ENCODE assay signal across 16 cellular contexts in genomic region chr14:104564744-104565679, GRCh38. TPM values are rescaled to one million over a fixed set of nuclear protein-coding genes. Genes with fewer than 3 reads are reported as not detected.
DNase-seq lines count a peak whose midpoint lies in the region; ATAC-seq, FAIRE-seq and TF ChIP-seq lines count a peak whose summit lies in the region.
"Had no signal": no experiment of that assay in that cellular context is flagged by ENCODE, and none has a peak within 500 bp of the region (broad histone marks: within the 10 kb centered on the region; RNA-seq: fewer than 3 reads in every experiment).

No MANE protein-coding gene starts in this region.

- no peak overlapping the region for H2BK5ac ChIP-seq in H1 (ENCODE audit: low read depth, low read length)

- no peak overlapping the region for H3K9ac ChIP-seq in H1 (replicated peaks in 1 of 4; ENCODE audit: extremely low read depth in 1 of 4, low read depth in 3 of 4, low read length in 3 of 4)

- H3K79me2 ChIP-seq in H1 (ENCODE audit: control insufficient read depth in 1 of 2, insufficient read depth in 2 of 2, low read length in 2 of 2): no peaks in the 10 kb centered on the region

- no peaks in the 10 kb centered on the region for H3K27me3 ChIP-seq in right cardiac atrium (ENCODE audit: control insufficient read depth, insufficient read depth)
- H3K27me3 ChIP-seq in H1 (replicated peaks in 1 of 4; ENCODE audit: control insufficient read depth in 3 of 4, extremely low read depth in 1 of 4, insufficient read depth in 3 of 4, low read length in 3 of 4): no peaks in the 10 kb centered on the region; a peak in 2 of 7 replicates
- H3K27me3 ChIP-seq: BE2C had no signal

- H3K27ac ChIP-seq in right cardiac atrium (ENCODE audit: low read length) (no peak overlapping the region), HEK293 (ENCODE audit: extremely low read depth, low read depth, low read length) (no peak overlapping the region), H1 (ENCODE audit: low read depth, low read length) (no peak overlapping the region)

- H2AFZ ChIP-seq in H1 (ENCODE audit: low read length): no peak overlapping the region

- 76% methylated on average over 30 of the region's 30 CpGs for WGBS in right cardiac atrium
- WGBS in H1 (ENCODE audit: extremely low coverage in 1 of 2, insufficient coverage in 1 of 2, insufficient read length in 1 of 2, insufficient replicate concordance in 2 of 2, low coverage in 1 of 2, low lambda C conversion rate in 2 of 2, missing lambda C conversion rate in 1 of 2), 2 experiments: 91% methylated on average over 26 of the region's 30 CpGs; no CpG with 5 or more reads in 1 of the 2 experiments

- TF ChIP-seq RAD21 in H1 (IDR thresholded peaks at IDR 0.05 in 1 of 2, conservative IDR thresholded peaks at IDR 0.05 in 1 of 2; ENCODE audit: low read depth in 2 of 2, low read length in 2 of 2): no peak

- H3K9me3 ChIP-seq in right cardiac atrium (ENCODE audit: control insufficient read depth, low read length): no peaks in the 10 kb centered on the region
- H3K9me3 ChIP-seq in HEK293 (ENCODE audit: control insufficient read depth, insufficient read depth, low read depth, low read length): no peaks in the 10 kb centered on the region
- H3K9me3 ChIP-seq in H1 (ENCODE audit: insufficient read depth in 2 of 2, low read depth in 1 of 2, low read length in 1 of 2): no peaks in the 10 kb centered on the region
- H3K9me3 ChIP-seq: BE2C had no signal

- H2BK15ac ChIP-seq in H1 (ENCODE audit: low read length): no peak overlapping the region; the same call in 1 of the 2 replicates

- H3K4me3 ChIP-seq in right cardiac atrium (ENCODE audit: low read length) (no peak overlapping the region), HEK293 (ENCODE audit: low read depth, low read length) (no peak overlapping the region), H1 (ENCODE audit: extremely low read depth in 1 of 4, insufficient read depth in 2 of 4, low read depth in 3 of 4, low read length in 4 of 4) (no peak overlapping the region)
- H3K4me3 ChIP-seq: GM23338 had no signal

- H3K36me3 ChIP-seq in HEK293 (ENCODE audit: control insufficient read depth in 2 of 2, insufficient read depth in 1 of 2, low read length in 2 of 2): no peaks in the 10 kb centered on the region
- no peaks in the 10 kb centered on the region for H3K36me3 ChIP-seq in H1 (ENCODE audit: control insufficient read depth in 2 of 4, insufficient read depth in 4 of 4, low read length in 3 of 4)
- H3K36me3 ChIP-seq: BE2C had no signal

- no peak overlapping the region for H2AK5ac ChIP-seq in H1 (ENCODE audit: low read depth, low read length)

- H4K5ac ChIP-seq in H1 (ENCODE audit: insufficient read length, low read depth, low read length): no peak overlapping the region

- H4K20me1 ChIP-seq in H1 (replicated peaks in 1 of 2; ENCODE audit: control insufficient read depth in 1 of 2, insufficient read depth in 2 of 2, low read length in 2 of 2): peaks cover 0 to 4% of the 10 kb centered on the region in 2 experiments

- H4K91ac ChIP-seq in H1 (replicated peaks; ENCODE audit: insufficient read length, low read length): no peak overlapping the region

- no peaks in the 10 kb centered on the region for H3K79me1 ChIP-seq in H1 (ENCODE audit: low read depth, low read length)

- H3K56ac ChIP-seq in H1 (replicated peaks; ENCODE audit: insufficient read length, low read depth, low read length): no peak overlapping the region

- no peak for ATAC-seq in right cardiac atrium
- no peak for ATAC-seq in GM19455 (IDR thresholded peaks at IDR 0.05; ENCODE audit: unreplicated experiment)

- H2BK120ac ChIP-seq in H1 (replicated peaks; ENCODE audit: low read depth, low read length): no peak overlapping the region

- FAIRE-seq in H1 (lab: Jason Lieb, UNC): no peak
- FAIRE-seq: GM12892, GM18507 had no signal

- no peaks in the 10 kb centered on the region for H3K23me2 ChIP-seq in H1 (ENCODE audit: low read depth, low read length)

- H3K14ac ChIP-seq in H1 (ENCODE audit: insufficient read length): no peak overlapping the region

- H2BK12ac ChIP-seq in H1 (ENCODE audit: low read depth, low read length): peak overlapping the region; percentile 50; the same call in 1 of the 2 replicates

- H3K4me1 ChIP-seq in right cardiac atrium (ENCODE audit: control insufficient read depth, insufficient read depth, low read length) (no peaks in the 10 kb centered on the region), HEK293 (ENCODE audit: control insufficient read depth, insufficient read depth, low read length) (no peaks in the 10 kb centered on the region), H1 (replicated peaks in 1 of 4; ENCODE audit: control insufficient read depth in 3 of 4, insufficient read depth in 4 of 4, low read length in 3 of 4) (peaks cover 0 to 6% (median under 1%) of the 10 kb centered on the region in 4 experiments; a peak in 3 of 7 replicates)

- DNase-seq in right cardiac atrium (peak in 2 of 3 donors; percentile 45 to 50), cardiac septum (ENCODE audit: low spot score) (no peak), H1 (ENCODE audit: low read depth in 1 of 2, low spot score in 2 of 2) (no peak), HK-2 (ENCODE audit: unreplicated experiment) (no peak)
- DNase-seq: BE2C, DMS153 had no signal

- TF ChIP-seq POLR2A in H1 (IDR thresholded peaks at IDR 0.05; ENCODE audit: control extremely low read depth in 1 of 2, low read depth in 2 of 2, low read length in 2 of 2): no peak

- TF ChIP-seq CTCF in HEK293 (tag by site-specific recombination; IDR thresholded peaks at IDR 0.05): no peak
- no peak for TF ChIP-seq CTCF in H1 (IDR thresholded peaks at IDR 0.05; ENCODE audit: control extremely low read depth in 1 of 3, insufficient read depth in 1 of 3, low read depth in 1 of 3, low read length in 3 of 3)

- CTCF ChIA-PET in HEK293 (lab: Yijun Ruan, JAX) (interaction anchor here (0.6 to 2.5 kb wide), 31 partner anchors 9 to 1007 kb away, joined by 3 to 20 read pairs (median 4); no protein-coding TSS in a partner anchor), H1 (lab: Charles Lee; ENCODE audit: partially characterized antibody) (interaction anchor here (0.6 to 2.4 kb wide), 60 partner anchors 9 to 664 kb away, joined by 3 to 18 read pairs (median 4); no protein-coding TSS in a partner anchor)

- H3K18ac ChIP-seq in H1 (ENCODE audit: extremely low read depth, low read length): no peak overlapping the region

- intact Hi-C loops in right cardiac atrium (cut with DNase I): loop anchor here (2.0 to 10.0 kb wide), 5 partner anchors 428 to 490 kb away; partner anchors contain the start of genes ASPG (in 1 of the 4) and KIF26A (in 1 of the 4)
- intact Hi-C loops in cardiac septum (cut with DNase I): loop anchor here (1.0 to 5.0 kb wide), 2 partner anchors 428 to 488 kb away; no protein-coding TSS in a partner anchor

- POLR2A ChIA-PET in HEK293 (lab: Yijun Ruan, JAX) (no interaction called here), H1 (lab: Charles Lee; ENCODE audit: partially characterized antibody) (interaction anchor here (1.3 to 1.6 kb wide), 2 partner anchors 9 to 11 kb away, joined by 3 read pairs; no protein-coding TSS in a partner anchor)

- TF ChIP-seq EP300 in H1 (IDR thresholded peaks at IDR 0.05; ENCODE audit: borderline replicate concordance in 1 of 2, low read depth in 2 of 2, low read length in 2 of 2): no peak

- no peak overlapping the region for H3K23ac ChIP-seq in H1 (ENCODE audit: insufficient read length)

- H2BK20ac ChIP-seq in H1 (ENCODE audit: low read length): no peak overlapping the region

- H4K8ac ChIP-seq in H1 (ENCODE audit: extremely low read depth, insufficient read depth, low read length): peak overlapping the region; percentile 14; the same call in 1 of the 2 replicates

- H3K4me2 ChIP-seq in H1 (ENCODE audit: insufficient read depth in 1 of 2, low read depth in 2 of 2, low read length in 2 of 2): no peak overlapping the region
- H3K4me2 ChIP-seq: GM23338 had no signal

- H3K4ac ChIP-seq in H1 (replicated peaks; ENCODE audit: insufficient read length, low read depth, low read length): no peak overlapping the region

TF ChIP-seq in HEK293, 187 proteins besides CTCF, POLR2A, EP300 and RAD21:
- TF ChIP-seq ZIC2 (tag by site-specific recombination; IDR thresholded peaks at IDR 0.05) (peak; percentile 29), ZNF529 (tag by site-specific recombination; IDR thresholded peaks at IDR 0.05; ENCODE audit: insufficient replicate concordance) (no peak), GLIS1 (tag by site-specific recombination; IDR thresholded peaks at IDR 0.05) (peak; percentile 57; the same call in 1 of the 2 replicates)

TF ChIP-seq in H1, 55 proteins besides CTCF, POLR2A, EP300 and RAD21 (continues in another document):
- TF ChIP-seq ASH2L (IDR thresholded peaks at IDR 0.05; ENCODE audit: low read length): no peak

RNA-seq across cellular contexts. Expression of gene C14orf180, which starts 14.6 kb away (rescaled TPM):
- total RNA-seq in right cardiac atrium: 100 to 1,000 TPM in 3 of 4 donors, 10 to 100 TPM in 1; 56.5 to 117 (median 104) TPM
- 153 TPM for polyA plus RNA-seq in right cardiac atrium
- total RNA-seq in cardiac septum: 67.8 TPM
- total RNA-seq in H1 (2021; fragmentation: NEBNext Ultra II Directional; extraction: Animal tissue kit (Norgen Biotek cat#: 25700)): not detected in 2 replicates
- polyA plus RNA-seq in H1 (2011; rRNA removed): not detected in 2 replicates
- polyA plus RNA-seq in H1 (2011; cell fraction: cytosol; rRNA removed): not detected
- polyA plus RNA-seq in H1 (2011; cell fraction: nucleus; rRNA removed): not detected
- polyA plus RNA-seq in H1 (2012, experiment 1 of 2): not detected in 4 replicates
- not detected for polyA plus RNA-seq in H1 (2012, experiment 2 of 2)
- not detected for polyA plus RNA-seq in H1 (2013, experiment 1 of 2)
- polyA plus RNA-seq in H1 (2013, experiment 2 of 2): not detected
- not detected in 2 replicates for polyA minus RNA-seq in H1 (2011; rRNA and poly(A)+ RNA removed)
- polyA minus RNA-seq in H1 (2011; cell fraction: cytosol; rRNA and poly(A)+ RNA removed): not detected
- not detected for polyA minus RNA-seq in H1 (2011; cell fraction: nucleus; rRNA and poly(A)+ RNA removed)
- total RNA-seq: A172; CD4-positive, alpha-beta memory T cell; Daoy; GM23338; H7 had no signal
- polyA plus RNA-seq: CD14-positive monocyte; CD4-positive, alpha-beta memory T cell; GM23338 had no signal

RNA-seq across cellular contexts. Expression of gene TMEM179, which starts 39.6 kb away (rescaled TPM):
- 1 to 10 TPM in 2 of 4 donors, under 1 TPM in 2; 0.57 to 2.2 (median 0.94) TPM for total RNA-seq in right cardiac atrium
- polyA plus RNA-seq in right cardiac atrium: 1.4 TPM
- 0.89 TPM for total RNA-seq in cardiac septum
- 2.9 TPM in 2 replicates for total RNA-seq in H1 (2021; fragmentation: NEBNext Ultra II Directional; extraction: Animal tissue kit (Norgen Biotek cat#: 25700))
- 4.0 and 4.6 TPM in 2 replicates for polyA plus RNA-seq in H1 (2011; rRNA removed)
- polyA plus RNA-seq in H1 (2011; cell fraction: cytosol; rRNA removed): 3.7 TPM
- 4.6 TPM for polyA plus RNA-seq in H1 (2011; cell fraction: nucleus; rRNA removed)
- 1.7 to 6.0 TPM (median 4.1 TPM) in 4 replicates for polyA plus RNA-seq in H1 (2012, experiment 1 of 2)
- 1.8 TPM for polyA plus RNA-seq in H1 (2012, experiment 2 of 2)
- 1.8 TPM for polyA plus RNA-seq in H1 (2013, experiment 1 of 2)
- 1.9 TPM for polyA plus RNA-seq in H1 (2013, experiment 2 of 2)
- 1.1 and 3.6 TPM in 2 replicates for polyA minus RNA-seq in H1 (2011; rRNA and poly(A)+ RNA removed)
- polyA minus RNA-seq in H1 (2011; cell fraction: cytosol; rRNA and poly(A)+ RNA removed): 2.4 TPM
- polyA minus RNA-seq in H1 (2011; cell fraction: nucleus; rRNA and poly(A)+ RNA removed): 3.4 TPM
- total RNA-seq: A172; CD4-positive, alpha-beta memory T cell had no signal
- polyA plus RNA-seq: CD14-positive monocyte; CD4-positive, alpha-beta memory T cell had no signal

Comparison
In these comparisons a context has a peak if more than half of its experiments do, and no peak if none do; other contexts are left out.
1. DNase-seq: peak in right cardiac atrium (2 of 3); none in cardiac septum (single experiment), H1 (0 of 2) and HK-2 (single experiment).
2. RNA of gene C14orf180, which starts 14.6 kb away (total RNA-seq): 56.5 to 117 TPM in right cardiac atrium and 67.8 TPM in cardiac septum (single experiment); not detected in H1; every median in the first group is over 10 times any median in the second.